24 cellular contexts compared by ENCODE assay signal in genomic region chr17:82055023-82055964, GRCh38. TPM values are rescaled to one million over a fixed set of nuclear protein-coding genes. Genes with fewer than 3 reads are reported as not detected.
DNase-seq lines count a peak whose midpoint lies in the region; ATAC-seq, FAIRE-seq and TF ChIP-seq lines count a peak whose summit lies in the region.
"Had no signal": no experiment of that assay in that cellular context is flagged by ENCODE, and none has a peak within 500 bp of the region (broad histone marks: within the 10 kb centered on the region; RNA-seq: fewer than 3 reads in every experiment).

No MANE protein-coding gene starts in this region.

- H3K27me3 Mint-ChIP-seq in activated naive CD8-positive, alpha-beta T cell, result no peaks in the 10 kb centered on the region
- H3K27me3 Mint-ChIP-seq in activated naive CD8-positive, alpha-beta T cell treated with anti-CD3 and anti-CD28 coated beads for 36 hours, result no peaks in the 10 kb centered on the region
- H3K27me3 Mint-ChIP-seq: CD4-positive, CD25-positive, alpha-beta regulatory T cell; IgD-negative memory B cell; memory B cell had no signal

- no peak for TF ChIP-seq POLR2A in GM12891 (IDR thresholded peaks at IDR 0.05; ENCODE audit: low read depth, low read length)
- peak; percentile 59 for TF ChIP-seq POLR2A in GM12878 (IDR thresholded peaks at IDR 0.05; ENCODE audit: low read depth, low read length)

- WGBS in GM12878 (ENCODE audit: insufficient coverage, insufficient replicate concordance, low lambda C conversion rate, missing lambda C conversion rate), result 69% methylated on average over 23 of the region's 26 CpGs

- peak overlapping the region; percentile 13 for H3K4me3 Mint-ChIP-seq in activated naive CD8-positive, alpha-beta T cell
- no peak overlapping the region for H3K4me3 Mint-ChIP-seq in activated naive CD8-positive, alpha-beta T cell treated with anti-CD3 and anti-CD28 coated beads for 36 hours
- H3K4me3 Mint-ChIP-seq: memory B cell had no signal

- H3K4me3 ChIP-seq in GM12878 (no peak overlapping the region), osteoblast (ENCODE audit: insufficient read depth, low read length) (no peak overlapping the region)
- H3K4me3 ChIP-seq: esophagus muscularis mucosa, gastrocnemius medialis, HAP-1, tibial artery had no signal

- intact Hi-C loops in GM12878 (cut with micrococcal nuclease; ENCODE audit: unreplicated experiment), result no loop called here

- no peaks in the 10 kb centered on the region for H4K20me1 ChIP-seq in GM12878 (ENCODE audit: control insufficient read depth, insufficient read depth)
- peaks cover 4% of the 10 kb centered on the region for H4K20me1 ChIP-seq in osteoblast (ENCODE audit: insufficient read depth, low read length)

- no peak for FAIRE-seq in GM12891 (lab: Jason Lieb, UNC)
- FAIRE-seq in GM12878 (lab: Jason Lieb, UNC), result no peak

- no peaks in the 10 kb centered on the region for H3K9me3 ChIP-seq in GM12878 (replicated peaks; ENCODE audit: control insufficient read depth, insufficient read depth, low read length)
- no peaks in the 10 kb centered on the region for H3K9me3 ChIP-seq in osteoblast (ENCODE audit: low read depth, low read length)
- H3K9me3 ChIP-seq: esophagus muscularis mucosa, gastrocnemius medialis, HAP-1, tibial artery had no signal

- H2AFZ ChIP-seq in GM12878 (ENCODE audit: control insufficient read depth, low read depth, low read length) (no peak overlapping the region), osteoblast (ENCODE audit: low read length) (no peak overlapping the region)

- TF ChIP-seq EP300 in GM12878 (IDR thresholded peaks at IDR 0.05; ENCODE audit: borderline replicate concordance in 1 of 2, control insufficient read depth in 1 of 2, low read depth in 2 of 2, low read length in 2 of 2), result no peak

- CTCF ChIA-PET in GM12878 (lab: Yijun Ruan, JAX), result no interaction called here

- H3K9ac ChIP-seq in GM12878 (ENCODE audit: control insufficient read depth, insufficient read depth, low read length), result no peak overlapping the region

- no peaks in the 10 kb centered on the region for H3K9me3 Mint-ChIP-seq in activated naive CD8-positive, alpha-beta T cell (ENCODE audit: low read depth)
- H3K9me3 Mint-ChIP-seq in activated naive CD8-positive, alpha-beta T cell treated with anti-CD3 and anti-CD28 coated beads for 36 hours, result no peaks in the 10 kb centered on the region
- H3K9me3 Mint-ChIP-seq: activated naive CD4-positive, alpha-beta T cell treated with anti-CD3 and anti-CD28 coated beads, Interleukin-2, amount 50 U/mL, for 72 hours; CD4-positive, CD25-positive, alpha-beta regulatory T cell; IgD-negative memory B cell; memory B cell had no signal

- in situ Hi-C loops in GM12878 (cut with MboI), result no loop called here

- no peak overlapping the region for H3K4me2 ChIP-seq in GM12878 (ENCODE audit: control insufficient read depth, insufficient read depth)
- H3K4me2 ChIP-seq in osteoblast (ENCODE audit: insufficient read depth, low read length), result no peak overlapping the region

- no TSS peak for BruUV-seq in GM12878 (replicated peaks; lab: Mats Ljungman, UMichigan)

- SMC1A ChIA-PET in GM12878 (lab: Charles Lee; ENCODE audit: uncharacterized antibody, unreplicated experiment), result no interaction called here

- RAD21 ChIA-PET in GM12878 (lab: Charles Lee; ENCODE audit: unreplicated experiment), result no interaction called here

- H3K4me1 ChIP-seq in GM12878 (ENCODE audit: control insufficient read depth, insufficient read depth, low read length), result peaks cover 4% of the 10 kb centered on the region
- H3K4me1 ChIP-seq in osteoblast (ENCODE audit: insufficient read depth, low read length), result peaks cover 12% of the 10 kb centered on the region

- H3K4me1 Mint-ChIP-seq in activated naive CD8-positive, alpha-beta T cell (ENCODE audit: low read depth), result peaks cover 11% of the 10 kb centered on the region
- peaks cover 14% of the 10 kb centered on the region for H3K4me1 Mint-ChIP-seq in activated naive CD8-positive, alpha-beta T cell treated with anti-CD3 and anti-CD28 coated beads for 36 hours

- POLR2A ChIA-PET in GM12878 (lab: Charles Lee), result interaction anchor here (0.6 to 2.4 kb wide), 2 partner anchors 11 to 18 kb away, joined by 3 to 6 read pairs; partner anchors contain the start of gene DCXR

- no peak for TF ChIP-seq CTCF in GM12878 (IDR thresholded peaks at IDR 0.05 in 2 of 3, conservative IDR thresholded peaks at IDR 0.05 in 1 of 3; ENCODE audit: control insufficient read depth in 2 of 3, extremely low read depth in 1 of 3, insufficient read depth in 1 of 3, low read depth in 3 of 3, low read length in 3 of 3)
- no peak for TF ChIP-seq CTCF in osteoblast (IDR thresholded peaks at IDR 0.05; ENCODE audit: extremely low read depth, low read depth, low read length)

- no peak overlapping the region for H3K27ac Mint-ChIP-seq in activated naive CD8-positive, alpha-beta T cell
- no peak overlapping the region for H3K27ac Mint-ChIP-seq in activated naive CD8-positive, alpha-beta T cell treated with anti-CD3 and anti-CD28 coated beads for 36 hours
- H3K27ac Mint-ChIP-seq: IgD-negative memory B cell, memory B cell had no signal

- H3K27ac ChIP-seq in GM12878 (ENCODE audit: control insufficient read depth, insufficient read depth) (no peak overlapping the region), osteoblast (ENCODE audit: low read depth, low read length) (no peak overlapping the region)
- H3K27ac ChIP-seq: esophagus muscularis mucosa, gastrocnemius medialis, HL-60, tibial artery had no signal

- H3K36me3 ChIP-seq in GM12878 (ENCODE audit: control insufficient read depth in 2 of 2, insufficient read depth in 2 of 2, low read length in 1 of 2), result peaks cover 0 to 27% of the 10 kb centered on the region in 2 experiments
- H3K36me3 ChIP-seq in osteoblast (ENCODE audit: insufficient read depth, low read length), result peaks cover 29% of the 10 kb centered on the region

- no peak for DNase-seq in activated naive CD8-positive, alpha-beta T cell treated with anti-CD3 and anti-CD28 coated beads for 36 hours
- DNase-seq in GM12891 (ENCODE audit: insufficient read length, low spot score), result no peak
- no peak for DNase-seq in GM12878 (ENCODE audit: low read depth, low spot score)
- peak; percentile 77 for DNase-seq in osteoblast (ENCODE audit: insufficient read length, low spot score, missing footprints)
- DNase-seq in UCSD-AML1 (lab: John Stamatoyannopoulos, UW; ENCODE audit: unreplicated experiment), result no peak
- DNase-seq: CD4-positive, CD25-positive, alpha-beta regulatory T cell; DMS53; gastrocnemius medialis; kidney glomerular epithelial cell; NCI-H1436 treated with DMSO at 0.1 percent for 48 hours; NCI-H526 treated with DMSO at 0.1 percent for 48 hours; stimulated activated naive CD4-positive, alpha-beta T cell; SW 1271; tibial artery had no signal

- TF ChIP-seq RAD21 in GM12878 (IDR thresholded peaks at IDR 0.05; ENCODE audit: insufficient read depth, low read depth, low read length), result no peak

- ATAC-seq in GM12878, result no peak
- ATAC-seq in GM18861 (IDR thresholded peaks at IDR 0.05; ENCODE audit: unreplicated experiment), result no peak
- ATAC-seq in activated CD4-positive, CD25-positive, alpha-beta regulatory T cell treated with anti-CD3 and anti-CD28 coated beads, Interleukin-2, amount 50 U/mL, for 24 hours, result no peak
- ATAC-seq: activated naive CD4-positive, alpha-beta T cell treated with anti-CD3 and anti-CD28 coated beads, Interleukin-2, amount 50 U/mL, for 72 hours; gastrocnemius medialis; sciatic nerve had no signal

- H3K36me3 Mint-ChIP-seq in activated naive CD8-positive, alpha-beta T cell, result no peaks in the 10 kb centered on the region
- peaks cover 3% of the 10 kb centered on the region for H3K36me3 Mint-ChIP-seq in activated naive CD8-positive, alpha-beta T cell treated with anti-CD3 and anti-CD28 coated beads for 36 hours
- H3K36me3 Mint-ChIP-seq: activated naive CD4-positive, alpha-beta T cell treated with anti-CD3 and anti-CD28 coated beads, Interleukin-2, amount 50 U/mL, for 72 hours; IgD-negative memory B cell had no signal

- H3K79me2 ChIP-seq in GM12878 (ENCODE audit: control insufficient read depth, insufficient read depth, low read length) (peaks cover 14% of the 10 kb centered on the region), osteoblast (ENCODE audit: insufficient read depth, low read length) (peaks cover 39% of the 10 kb centered on the region)

- H3K27me3 ChIP-seq in GM12878 (replicated peaks in 1 of 2; ENCODE audit: control insufficient read depth in 2 of 2, insufficient read depth in 2 of 2, low read length in 1 of 2), result no peaks in the 10 kb centered on the region
- H3K27me3 ChIP-seq in osteoblast (ENCODE audit: insufficient read depth, low read length), result no peaks in the 10 kb centered on the region
- H3K27me3 ChIP-seq: esophagus muscularis mucosa, gastrocnemius medialis, tibial artery had no signal

RNA-seq across cellular contexts. Expression of gene GPS1, which starts 3.6 kb away (rescaled TPM):
- 100 to 1,000 TPM in 1 of 2 experiments, 10 to 100 TPM in 1; 94.2 to 103 TPM for total RNA-seq in activated naive CD8-positive, alpha-beta T cell treated with anti-CD3 and anti-CD28 coated beads for 36 hours
- 48.7 TPM for polyA plus RNA-seq in GM12891 (2012; ENCODE audit: low read depth, missing spikeins)
- 41.6 and 44.7 TPM in 2 replicates for total RNA-seq in GM12878 (2013; cell fraction: nucleolus; rRNA removed)
- total RNA-seq in GM12878 (2014; rRNA removed), result 110 and 131 TPM in 2 replicates
- 35.1 and 37.1 TPM in 2 replicates for total RNA-seq in GM12878 (2014; rRNA removed; fragmentation: Illumina TruSeq; extraction: Trizol)
- total RNA-seq in GM12878 (2021), result 113 and 122 TPM in 2 replicates
- 21.3 TPM for polyA plus RNA-seq in GM12878 (2011; ENCODE audit: low read depth)
- polyA plus RNA-seq in GM12878 (2011; rRNA removed), result 14.3 and 53.3 TPM in 2 replicates
- polyA plus RNA-seq in GM12878 (2011; cell fraction: cytosol; rRNA removed), result 65.9 and 98.5 TPM in 2 replicates
- 198 and 262 TPM in 2 replicates for polyA plus RNA-seq in GM12878 (2011; cell fraction: nucleus; rRNA removed)
- polyA plus RNA-seq in GM12878 (2012), result 41.2 and 44.0 TPM in 2 replicates
- polyA plus RNA-seq in GM12878 (2014; fragmentation: Illumina TruSeq; extraction: Trizol), result 7.5 and 32.8 TPM in 2 replicates
- polyA plus RNA-seq in GM12878 (2014; fragmentation: Nextera tagmentation; extraction: Ambion mirVana), result 10 to 100 TPM in 1 of 2 experiments, 1 to 10 TPM in 1; 2.2 to 11.5 TPM
- polyA plus RNA-seq in GM12878 (2014; rRNA removed), result 102 and 119 TPM in 2 replicates
- 100 to 1,000 TPM; 119 to 146 TPM for polyA plus RNA-seq in GM12878 (2016; fragmentation: Nextera tagmentation; extraction: Ambion mirVana)
- polyA minus RNA-seq in GM12878 (2011; rRNA and poly(A)+ RNA removed), result 50.1 and 72.3 TPM in 2 replicates
- polyA minus RNA-seq in GM12878 (2011; cell fraction: cytosol; rRNA and poly(A)+ RNA removed), result 44.1 and 45.0 TPM in 2 replicates
- 42.7 and 84.3 TPM in 2 replicates for polyA minus RNA-seq in GM12878 (2011; cell fraction: nucleus; rRNA and poly(A)+ RNA removed)
- total RNA-seq in osteoblast, result 90.2 and 93.7 TPM in 2 replicates

RNA-seq across cellular contexts. Expression of gene RFNG, which starts 3.7 kb away (rescaled TPM):
- 10 to 100 TPM; 13.9 to 14.5 TPM for total RNA-seq in activated naive CD8-positive, alpha-beta T cell treated with anti-CD3 and anti-CD28 coated beads for 36 hours
- 13.8 TPM for polyA plus RNA-seq in GM12891 (2012; ENCODE audit: low read depth, missing spikeins)
- total RNA-seq in GM12878 (2013; cell fraction: nucleolus; rRNA removed), result 23.5 and 23.7 TPM in 2 replicates
- 14.5 and 14.8 TPM in 2 replicates for total RNA-seq in GM12878 (2014; rRNA removed)
- total RNA-seq in GM12878 (2014; rRNA removed; fragmentation: Illumina TruSeq; extraction: Trizol), result 5.2 and 7.8 TPM in 2 replicates
- 17.7 and 19.6 TPM in 2 replicates for total RNA-seq in GM12878 (2021)
- polyA plus RNA-seq in GM12878 (2011; ENCODE audit: low read depth), result 10.9 TPM
- 4.4 and 7.1 TPM in 2 replicates for polyA plus RNA-seq in GM12878 (2011; rRNA removed)
- 6.6 and 12.0 TPM in 2 replicates for polyA plus RNA-seq in GM12878 (2011; cell fraction: cytosol; rRNA removed)
- 83.6 and 89.3 TPM in 2 replicates for polyA plus RNA-seq in GM12878 (2011; cell fraction: nucleus; rRNA removed)
- 20.4 and 23.3 TPM in 2 replicates for polyA plus RNA-seq in GM12878 (2012)
- polyA plus RNA-seq in GM12878 (2014; fragmentation: Illumina TruSeq; extraction: Trizol), result 1.3 and 7.2 TPM in 2 replicates
- polyA plus RNA-seq in GM12878 (2014; fragmentation: Nextera tagmentation; extraction: Ambion mirVana), result under 1 TPM; 0.10 to 0.93 TPM
- 19.0 and 22.4 TPM in 2 replicates for polyA plus RNA-seq in GM12878 (2014; rRNA removed)
- 1 to 10 TPM; 1.6 to 2.6 TPM for polyA plus RNA-seq in GM12878 (2016; fragmentation: Nextera tagmentation; extraction: Ambion mirVana)
- polyA minus RNA-seq in GM12878 (2011; rRNA and poly(A)+ RNA removed), result 2.4 and 4.8 TPM in 2 replicates
- 2.9 and 4.4 TPM in 2 replicates for polyA minus RNA-seq in GM12878 (2011; cell fraction: cytosol; rRNA and poly(A)+ RNA removed)
- 8.1 and 8.2 TPM in 2 replicates for polyA minus RNA-seq in GM12878 (2011; cell fraction: nucleus; rRNA and poly(A)+ RNA removed)
- total RNA-seq in osteoblast, result 46.3 and 52.7 TPM in 2 replicates

RNA-seq across cellular contexts. Expression of gene DUS1L, which starts 10.3 kb away (rescaled TPM):
- total RNA-seq in activated naive CD8-positive, alpha-beta T cell treated with anti-CD3 and anti-CD28 coated beads for 36 hours, result 100 to 1,000 TPM; 175 to 190 TPM
- 77.3 TPM for polyA plus RNA-seq in GM12891 (2012; ENCODE audit: low read depth, missing spikeins)
- total RNA-seq in GM12878 (2013; cell fraction: nucleolus; rRNA removed), result 56.8 and 75.9 TPM in 2 replicates
- total RNA-seq in GM12878 (2014; rRNA removed) (107 and 132 TPM in 2 replicates), GM12878 (2014; rRNA removed; fragmentation: Illumina TruSeq; extraction: Trizol) (43.3 and 50.3 TPM in 2 replicates), GM12878 (2021) (137 and 157 TPM in 2 replicates), osteoblast (43.8 and 43.9 TPM in 2 replicates)
- polyA plus RNA-seq in GM12878 (2011; ENCODE audit: low read depth), result 52.5 TPM
- polyA plus RNA-seq in GM12878 (2011; rRNA removed) (21.0 and 42.6 TPM in 2 replicates), GM12878 (2014; fragmentation: Illumina TruSeq; extraction: Trizol) (13.8 and 46.5 TPM in 2 replicates), GM12878 (2014; fragmentation: Nextera tagmentation; extraction: Ambion mirVana) (10 to 100 TPM in 1 of 2 experiments, 1 to 10 TPM in 1; 6.1 to 15.3 TPM), GM12878 (2014; rRNA removed) (147 and 155 TPM in 2 replicates), GM12878 (2016; fragmentation: Nextera tagmentation; extraction: Ambion mirVana) (10 to 100 TPM in 1 of 2 experiments, 1 to 10 TPM in 1; 9.7 to 25.4 TPM)
- 77.7 and 101 TPM in 2 replicates for polyA plus RNA-seq in GM12878 (2011; cell fraction: cytosol; rRNA removed)
- polyA plus RNA-seq in GM12878 (2011; cell fraction: nucleus; rRNA removed), result 285 and 360 TPM in 2 replicates
- polyA plus RNA-seq in GM12878 (2012), result 61.7 and 71.7 TPM in 2 replicates
- 23.4 and 40.3 TPM in 2 replicates for polyA minus RNA-seq in GM12878 (2011; rRNA and poly(A)+ RNA removed)
- 25.4 and 29.1 TPM in 2 replicates for polyA minus RNA-seq in GM12878 (2011; cell fraction: cytosol; rRNA and poly(A)+ RNA removed)
- polyA minus RNA-seq in GM12878 (2011; cell fraction: nucleus; rRNA and poly(A)+ RNA removed), result 63.5 and 104 TPM in 2 replicates

RNA-seq across cellular contexts. Expression of gene DCXR, which starts 17.8 kb away (rescaled TPM):
- total RNA-seq in activated naive CD8-positive, alpha-beta T cell treated with anti-CD3 and anti-CD28 coated beads for 36 hours, result 100 to 1,000 TPM in 1 of 2 experiments, 10 to 100 TPM in 1; 93.3 to 104 TPM
- polyA plus RNA-seq in GM12891 (2012; ENCODE audit: low read depth, missing spikeins), result 40.2 TPM
- 13.4 and 14.9 TPM in 2 replicates for total RNA-seq in GM12878 (2013; cell fraction: nucleolus; rRNA removed)
- 80.8 and 85.8 TPM in 2 replicates for total RNA-seq in GM12878 (2014; rRNA removed)
- 32.4 and 39.9 TPM in 2 replicates for total RNA-seq in GM12878 (2014; rRNA removed; fragmentation: Illumina TruSeq; extraction: Trizol)
- 110 and 119 TPM in 2 replicates for total RNA-seq in GM12878 (2021)
- polyA plus RNA-seq in GM12878 (2011; ENCODE audit: low read depth), result 79.4 TPM
- polyA plus RNA-seq in GM12878 (2011; rRNA removed), result 29.9 and 66.6 TPM in 2 replicates
- 188 and 195 TPM in 2 replicates for polyA plus RNA-seq in GM12878 (2011; cell fraction: cytosol; rRNA removed)
- polyA plus RNA-seq in GM12878 (2011; cell fraction: nucleus; rRNA removed), result 136 and 154 TPM in 2 replicates
- polyA plus RNA-seq in GM12878 (2012), result 73.6 and 79.6 TPM in 2 replicates
- 45.6 and 92.0 TPM in 2 replicates for polyA plus RNA-seq in GM12878 (2014; fragmentation: Illumina TruSeq; extraction: Trizol)
- polyA plus RNA-seq in GM12878 (2014; fragmentation: Nextera tagmentation; extraction: Ambion mirVana), result 10 to 100 TPM; 12.3 to 44.8 TPM
- polyA plus RNA-seq in GM12878 (2014; rRNA removed), result 128 and 151 TPM in 2 replicates
- polyA plus RNA-seq in GM12878 (2016; fragmentation: Nextera tagmentation; extraction: Ambion mirVana), result 100 to 1,000 TPM; 122 to 139 TPM
- 53.5 and 69.9 TPM in 2 replicates for polyA minus RNA-seq in GM12878 (2011; rRNA and poly(A)+ RNA removed)
- polyA minus RNA-seq in GM12878 (2011; cell fraction: cytosol; rRNA and poly(A)+ RNA removed), result 23.2 and 25.8 TPM in 2 replicates
- 21.6 and 34.3 TPM in 2 replicates for polyA minus RNA-seq in GM12878 (2011; cell fraction: nucleus; rRNA and poly(A)+ RNA removed)
- 23.9 and 31.8 TPM in 2 replicates for total RNA-seq in osteoblast

RNA-seq across cellular contexts. Expression of gene RAC3, which starts 23.8 kb away (rescaled TPM):
- total RNA-seq in activated naive CD8-positive, alpha-beta T cell treated with anti-CD3 and anti-CD28 coated beads for 36 hours, result 1 to 10 TPM; 4.7 to 5.1 TPM
- 3.3 TPM for polyA plus RNA-seq in GM12891 (2012; ENCODE audit: low read depth, missing spikeins)
- total RNA-seq in GM12878 (2013; cell fraction: nucleolus; rRNA removed), result 2.7 and 4.9 TPM in 2 replicates
- total RNA-seq in GM12878 (2014; rRNA removed), result 23.5 and 29.8 TPM in 2 replicates
- 9.0 and 9.2 TPM in 2 replicates for total RNA-seq in GM12878 (2014; rRNA removed; fragmentation: Illumina TruSeq; extraction: Trizol)
- 14.6 and 16.2 TPM in 2 replicates for total RNA-seq in GM12878 (2021)
- polyA plus RNA-seq in GM12878 (2011; ENCODE audit: low read depth), result 0.71 TPM
- 1.2 and 4.2 TPM in 2 replicates for polyA plus RNA-seq in GM12878 (2011; rRNA removed)
- 4.7 and 7.5 TPM in 2 replicates for polyA plus RNA-seq in GM12878 (2011; cell fraction: cytosol; rRNA removed)
- polyA plus RNA-seq in GM12878 (2011; cell fraction: nucleus; rRNA removed), result 33.2 and 47.4 TPM in 2 replicates
- 3.4 and 4.9 TPM in 2 replicates for polyA plus RNA-seq in GM12878 (2012)
- polyA plus RNA-seq in GM12878 (2014; fragmentation: Illumina TruSeq; extraction: Trizol), result 2.8 and 9.8 TPM in 2 replicates
- under 1 TPM; 0.11 to 0.16 TPM for polyA plus RNA-seq in GM12878 (2014; fragmentation: Nextera tagmentation; extraction: Ambion mirVana)
- 32.9 and 39.8 TPM in 2 replicates for polyA plus RNA-seq in GM12878 (2014; rRNA removed)
- 1 to 10 TPM; 1.7 TPM for polyA plus RNA-seq in GM12878 (2016; fragmentation: Nextera tagmentation; extraction: Ambion mirVana)
- polyA minus RNA-seq in GM12878 (2011; rRNA and poly(A)+ RNA removed), result 0.44 and 1.0 TPM in 2 replicates
- polyA minus RNA-seq in GM12878 (2011; cell fraction: cytosol; rRNA and poly(A)+ RNA removed), result 3.1 TPM in 1 of 2 replicates, not detected in the other
- 2.3 and 4.8 TPM in 2 replicates for polyA minus RNA-seq in GM12878 (2011; cell fraction: nucleus; rRNA and poly(A)+ RNA removed)
- total RNA-seq in osteoblast, result 0.59 and 1.8 TPM in 2 replicates
- polyA plus RNA-seq: IgD-negative memory B cell had no signal
